In genomic region chr15:39409876-39410505, GRCh38 we compare ENCODE assay signal across 22 cellular contexts.
"Had no signal": no experiment of that assay in that cellular context is flagged by ENCODE, and none has a peak within 500 bp of the region (broad histone marks: within the 10 kb centered on the region; RNA-seq: fewer than 3 reads in every experiment).

No MANE protein-coding gene starts in this region.

- H3K4me1 ChIP-seq: adrenal gland, breast epithelium, Peyer's patch, SJCRH30 had no signal

- H3K9me3 Mint-ChIP-seq: activated naive CD8-positive, alpha-beta T cell treated with anti-CD3 and anti-CD28 coated beads, Interleukin-2, amount 10 ng/mL, durations not matched to agents 7 days and 5 days had no signal

- H3K27me3 ChIP-seq: adrenal gland, breast epithelium, Peyer's patch, SJCRH30 had no signal

- H3K36me3 Mint-ChIP-seq: activated naive CD8-positive, alpha-beta T cell treated with anti-CD3 and anti-CD28 coated beads, Interleukin-2, amount 10 ng/mL, durations not matched to agents 7 days and 5 days had no signal

- H3K27ac Mint-ChIP-seq: activated CD8-positive, alpha-beta T cell treated with anti-CD3 and anti-CD28 coated beads, Interleukin-2, amount 10 ng/mL, durations not matched to agents 7 days and 5 days; activated naive CD8-positive, alpha-beta T cell treated with anti-CD3 and anti-CD28 coated beads, Interleukin-2, amount 10 ng/mL, durations not matched to agents 7 days and 5 days had no signal

- H3K36me3 ChIP-seq: adrenal gland, breast epithelium, Peyer's patch, SJCRH30 had no signal

- H3K4me3 ChIP-seq: adrenal gland, breast epithelium, Peyer's patch, SJCRH30 had no signal

- DNase-seq: activated CD4-positive, alpha-beta T cell treated with anti-CD3 and anti-CD28 coated beads for 4 hours; activated CD8-positive, alpha-beta memory T cell treated with anti-CD3 and anti-CD28 coated beads, Interleukin-2, amount 50 U/mL, for 48 hours; activated CD8-positive, alpha-beta T cell treated with anti-CD3 and anti-CD28 coated beads, Interleukin-2, amount 10 ng/mL, durations not matched to agents 7 days and 5 days; activated naive CD4-positive, alpha-beta T cell treated with anti-CD3 and anti-CD28 coated beads, Interleukin-2, amount 50 U/mL, for 16 hours; activated naive CD8-positive, alpha-beta T cell treated with anti-CD3 and anti-CD28 coated beads, Interleukin-2, amount 10 ng/mL, durations not matched to agents 7 days and 5 days; activated T-cell treated with anti-CD3 and anti-CD28 coated beads, Interleukin-2, amount 50 U/mL, for 1 hour; adrenal gland; anterior cingulate cortex; central memory CD4-positive, alpha-beta T cell; NCI-H1105 treated with DMSO at 0.1 percent for 48 hours; NCI-H1436 treated with DMSO at 0.1 percent for 48 hours; NCI-H187; NCI-H2081; NCI-H510A treated with DMSO at 0.1 percent for 48 hours; Peyer's patch; Right ventricle myocardium superior; SJCRH30; SK-N-SH; T-helper 1 cell had no signal

- H3K4me2 ChIP-seq: SK-N-SH had no signal

- H3K27ac ChIP-seq: adrenal gland, Peyer's patch, RWPE1, SJCRH30, VCaP had no signal

- H3K4me3 Mint-ChIP-seq: activated CD8-positive, alpha-beta T cell treated with anti-CD3 and anti-CD28 coated beads, Interleukin-2, amount 10 ng/mL, durations not matched to agents 7 days and 5 days; activated naive CD8-positive, alpha-beta T cell treated with anti-CD3 and anti-CD28 coated beads, Interleukin-2, amount 10 ng/mL, durations not matched to agents 7 days and 5 days had no signal

- ATAC-seq: activated CD8-positive, alpha-beta T cell treated with anti-CD3 and anti-CD28 coated beads, Interleukin-2, amount 10 ng/mL, durations not matched to agents 7 days and 5 days had no signal

- H3K9ac ChIP-seq: SK-N-SH had no signal

- H3K9me3 ChIP-seq: adrenal gland, breast epithelium, Peyer's patch, SJCRH30, SK-N-SH had no signal
